Comparison of ENCODE assay signal across 1 cellular context in the genomic region with DNA sequence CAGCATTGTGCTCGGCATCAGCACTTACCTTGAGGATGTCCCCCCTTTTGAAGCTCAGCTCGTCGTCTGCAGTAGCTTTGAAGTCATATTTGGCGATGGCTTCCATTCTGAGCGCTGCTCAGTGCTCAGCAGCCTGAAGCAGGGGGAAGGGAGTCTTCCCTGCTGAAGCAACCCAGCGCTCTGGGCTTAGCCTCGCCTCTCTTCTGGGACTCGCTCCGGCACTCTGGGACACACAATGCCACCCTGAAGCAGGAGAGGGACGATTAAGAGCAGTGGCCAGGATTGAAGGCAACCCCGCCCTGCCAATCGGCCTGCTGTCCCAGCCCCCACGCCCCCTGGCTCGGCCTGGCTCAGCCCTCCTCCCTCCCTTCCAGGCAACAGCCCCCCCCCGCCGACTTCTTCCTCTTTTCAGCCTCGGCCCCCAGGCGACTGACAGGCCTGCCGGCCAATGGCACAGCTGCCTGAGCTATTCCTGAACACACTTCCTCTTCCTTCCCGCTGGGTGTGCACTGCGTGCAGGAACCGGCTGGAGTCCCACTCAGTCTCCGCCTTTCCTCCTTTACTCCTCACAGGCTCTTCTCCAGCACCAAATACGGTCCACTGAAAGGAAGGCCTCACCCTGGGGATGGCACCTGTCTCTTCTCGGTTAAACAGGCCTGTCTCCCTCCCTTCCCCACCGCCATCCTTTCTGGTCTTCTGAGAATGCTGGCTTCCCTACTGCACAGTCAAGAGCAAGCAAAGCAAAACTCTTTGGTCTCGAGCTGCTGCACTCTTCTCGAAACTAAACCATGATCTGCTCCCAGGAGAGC.
TF ChIP-seq lines count a peak whose summit lies in the region.

No MANE protein-coding gene starts in this region.

TF ChIP-seq in HepG2, 621 proteins besides CTCF, POLR2A, EP300 and RAD21 (continued from another document and continues in another):
- TF ChIP-seq, protein P1, sequence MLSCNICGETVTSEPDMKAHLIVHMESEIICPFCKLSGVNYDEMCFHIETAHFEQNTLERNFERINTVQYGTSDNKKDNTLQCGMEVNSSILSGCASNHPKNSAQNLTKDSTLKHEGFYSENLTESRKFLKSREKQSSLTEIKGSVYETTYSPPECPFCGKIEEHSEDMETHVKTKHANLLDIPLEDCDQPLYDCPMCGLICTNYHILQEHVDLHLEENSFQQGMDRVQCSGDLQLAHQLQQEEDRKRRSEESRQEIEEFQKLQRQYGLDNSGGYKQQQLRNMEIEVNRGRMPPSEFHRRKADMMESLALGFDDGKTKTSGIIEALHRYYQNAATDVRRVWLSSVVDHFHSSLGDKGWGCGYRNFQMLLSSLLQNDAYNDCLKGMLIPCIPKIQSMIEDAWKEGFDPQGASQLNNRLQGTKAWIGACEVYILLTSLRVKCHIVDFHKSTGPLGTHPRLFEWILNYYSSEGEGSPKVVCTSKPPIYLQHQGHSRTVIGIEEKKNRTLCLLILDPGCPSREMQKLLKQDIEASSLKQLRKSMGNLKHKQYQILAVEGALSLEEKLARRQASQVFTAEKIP (CRISPR knock-in tag; IDR thresholded peaks at IDR 0.05; ENCODE audit: borderline replicate concordance): no peak
- TF ChIP-seq HOXD1 (CRISPR knock-in tag; IDR thresholded peaks at IDR 0.05) (peak; percentile 55; the same call in 1 of the 2 replicates), ZFP41 (CRISPR knock-in tag; IDR thresholded peaks at IDR 0.05; ENCODE audit: borderline replicate concordance) (no peak; the same call in 1 of the 2 replicates), ZNF329 (CRISPR knock-in tag; IDR thresholded peaks at IDR 0.05; ENCODE audit: low read depth) (no peak), TOPORS (CRISPR knock-in tag; IDR thresholded peaks at IDR 0.05) (0 out of 2 replicates have a peak, but pooled peaks have one; percentile 10), ZNF232 (CRISPR knock-in tag; IDR thresholded peaks at IDR 0.05; ENCODE audit: borderline replicate concordance) (peak; percentile 77; the same call in 1 of the 2 replicates), KDM5A (IDR thresholded peaks at IDR 0.05; ENCODE audit: borderline replicate concordance, low read length) (peak; percentile 84), SALL1 (CRISPR knock-in tag; IDR thresholded peaks at IDR 0.05) (peak; percentile 85), ZNF777 (CRISPR knock-in tag; IDR thresholded peaks at IDR 0.05) (no peak), MEIS1 (CRISPR knock-in tag; IDR thresholded peaks at IDR 0.05; ENCODE audit: borderline replicate concordance) (no peak), ZNF143 (CRISPR knock-in tag; IDR thresholded peaks at IDR 0.05) (no peak), HNRNPUL1 (IDR thresholded peaks at IDR 0.05; ENCODE audit: low read depth, low read length) (no peak), NFE2 (CRISPR knock-in tag; IDR thresholded peaks at IDR 0.05) (no peak), ZNF367 (CRISPR knock-in tag; IDR thresholded peaks at IDR 0.05; ENCODE audit: borderline replicate concordance) (no peak), HNRNPH1 (optimal IDR thresholded peaks at IDR 0.05; ENCODE audit: low read depth, low read length) (no peak), ZNF850 (CRISPR knock-in tag; conservative IDR thresholded peaks at IDR 0.05) (no peak), PLRG1 (conservative IDR thresholded peaks at IDR 0.05) (no peak), NCOA5 (CRISPR knock-in tag; IDR thresholded peaks at IDR 0.05) (no peak), KLF12 (CRISPR knock-in tag; IDR thresholded peaks at IDR 0.05; ENCODE audit: borderline replicate concordance) (peak; percentile 38; the same call in 1 of the 2 replicates), HCFC1 (IDR thresholded peaks at IDR 0.05; ENCODE audit: low read depth, low read length) (peak; percentile 22; the same call in 1 of the 2 replicates), CENPX (CRISPR knock-in tag; IDR thresholded peaks at IDR 0.05) (no peak), ZFP36 (IDR thresholded peaks at IDR 0.05; ENCODE audit: borderline replicate concordance, low read depth, low read length, partially characterized antibody) (no peak), PAX8 (CRISPR knock-in tag; IDR thresholded peaks at IDR 0.05; ENCODE audit: borderline replicate concordance) (no peak), ZZZ3 (CRISPR knock-in tag; IDR thresholded peaks at IDR 0.05; ENCODE audit: borderline replicate concordance) (peak; percentile 69; the same call in 1 of the 2 replicates), ZNF430 (CRISPR knock-in tag; IDR thresholded peaks at IDR 0.05) (no peak), NRL (CRISPR knock-in tag; IDR thresholded peaks at IDR 0.05; ENCODE audit: borderline replicate concordance) (peak; percentile 74; the same call in 1 of the 2 replicates), NFIC (IDR thresholded peaks at IDR 0.05; ENCODE audit: low read length) (no peak), SYNCRIP (IDR thresholded peaks at IDR 0.05; ENCODE audit: insufficient read depth, low read depth, low read length) (no peak), ZNF44 (CRISPR knock-in tag; IDR thresholded peaks at IDR 0.05) (peak; percentile 32; the same call in 1 of the 2 replicates), WIZ (CRISPR knock-in tag; IDR thresholded peaks at IDR 0.05) (no peak), XBP1 (CRISPR knock-in tag; IDR thresholded peaks at IDR 0.05) (no peak), JDP2 (CRISPR knock-in tag; IDR thresholded peaks at IDR 0.05; ENCODE audit: borderline replicate concordance) (no peak), ZSCAN12 (CRISPR knock-in tag; IDR thresholded peaks at IDR 0.05) (no peak), KLF9 (CRISPR knock-in tag; IDR thresholded peaks at IDR 0.05; ENCODE audit: low read depth) (peak; percentile 79; the same call in 1 of the 2 replicates), ZMAT3 (CRISPR knock-in tag; conservative IDR thresholded peaks at IDR 0.05) (peak; percentile 63; the same call in 1 of the 2 replicates), SIX4 (CRISPR knock-in tag; IDR thresholded peaks at IDR 0.05) (no peak), FOSL2 (CRISPR knock-in tag; IDR thresholded peaks at IDR 0.05) (peak; percentile 10; the same call in 1 of the 2 replicates), ZNF674 (CRISPR knock-in tag; IDR thresholded peaks at IDR 0.05; ENCODE audit: low read depth) (no peak), GATAD2A (CRISPR knock-in tag; IDR thresholded peaks at IDR 0.05) (peak; percentile 37), TBP (CRISPR knock-in tag; IDR thresholded peaks at IDR 0.05) (no peak)
- TF ChIP-seq, protein P2, sequence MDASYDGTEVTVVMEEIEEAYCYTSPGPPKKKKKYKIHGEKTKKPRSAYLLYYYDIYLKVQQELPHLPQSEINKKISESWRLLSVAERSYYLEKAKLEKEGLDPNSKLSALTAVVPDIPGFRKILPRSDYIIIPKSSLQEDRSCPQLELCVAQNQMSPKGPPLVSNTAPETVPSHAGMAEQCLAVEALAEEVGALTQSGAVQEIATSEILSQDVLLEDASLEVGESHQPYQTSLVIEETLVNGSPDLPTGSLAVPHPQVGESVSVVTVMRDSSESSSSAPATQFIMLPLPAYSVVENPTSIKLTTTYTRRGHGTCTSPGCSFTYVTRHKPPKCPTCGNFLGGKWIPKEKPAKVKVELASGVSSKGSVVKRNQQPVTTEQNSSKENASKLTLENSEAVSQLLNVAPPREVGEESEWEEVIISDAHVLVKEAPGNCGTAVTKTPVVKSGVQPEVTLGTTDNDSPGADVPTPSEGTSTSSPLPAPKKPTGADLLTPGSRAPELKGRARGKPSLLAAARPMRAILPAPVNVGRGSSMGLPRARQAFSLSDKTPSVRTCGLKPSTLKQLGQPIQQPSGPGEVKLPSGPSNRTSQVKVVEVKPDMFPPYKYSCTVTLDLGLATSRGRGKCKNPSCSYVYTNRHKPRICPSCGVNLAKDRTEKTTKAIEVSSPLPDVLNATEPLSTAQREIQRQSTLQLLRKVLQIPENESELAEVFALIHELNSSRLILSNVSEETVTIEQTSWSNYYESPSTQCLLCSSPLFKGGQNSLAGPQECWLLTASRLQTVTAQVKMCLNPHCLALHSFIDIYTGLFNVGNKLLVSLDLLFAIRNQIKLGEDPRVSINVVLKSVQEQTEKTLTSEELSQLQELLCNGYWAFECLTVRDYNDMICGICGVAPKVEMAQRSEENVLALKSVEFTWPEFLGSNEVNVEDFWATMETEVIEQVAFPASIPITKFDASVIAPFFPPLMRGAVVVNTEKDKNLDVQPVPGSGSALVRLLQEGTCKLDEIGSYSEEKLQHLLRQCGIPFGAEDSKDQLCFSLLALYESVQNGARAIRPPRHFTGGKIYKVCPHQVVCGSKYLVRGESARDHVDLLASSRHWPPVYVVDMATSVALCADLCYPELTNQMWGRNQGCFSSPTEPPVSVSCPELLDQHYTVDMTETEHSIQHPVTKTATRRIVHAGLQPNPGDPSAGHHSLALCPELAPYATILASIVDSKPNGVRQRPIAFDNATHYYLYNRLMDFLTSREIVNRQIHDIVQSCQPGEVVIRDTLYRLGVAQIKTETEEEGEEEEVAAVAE (CRISPR knock-in tag; IDR thresholded peaks at IDR 0.05; ENCODE audit: borderline replicate concordance): 0 out of 2 replicates have a peak, but pooled peaks have one; percentile 56
- TF ChIP-seq, protein P3, sequence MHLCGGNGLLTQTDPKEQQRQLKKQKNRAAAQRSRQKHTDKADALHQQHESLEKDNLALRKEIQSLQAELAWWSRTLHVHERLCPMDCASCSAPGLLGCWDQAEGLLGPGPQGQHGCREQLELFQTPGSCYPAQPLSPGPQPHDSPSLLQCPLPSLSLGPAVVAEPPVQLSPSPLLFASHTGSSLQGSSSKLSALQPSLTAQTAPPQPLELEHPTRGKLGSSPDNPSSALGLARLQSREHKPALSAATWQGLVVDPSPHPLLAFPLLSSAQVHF (CRISPR knock-in tag; IDR thresholded peaks at IDR 0.05): no peak
- TF ChIP-seq, protein P4, sequence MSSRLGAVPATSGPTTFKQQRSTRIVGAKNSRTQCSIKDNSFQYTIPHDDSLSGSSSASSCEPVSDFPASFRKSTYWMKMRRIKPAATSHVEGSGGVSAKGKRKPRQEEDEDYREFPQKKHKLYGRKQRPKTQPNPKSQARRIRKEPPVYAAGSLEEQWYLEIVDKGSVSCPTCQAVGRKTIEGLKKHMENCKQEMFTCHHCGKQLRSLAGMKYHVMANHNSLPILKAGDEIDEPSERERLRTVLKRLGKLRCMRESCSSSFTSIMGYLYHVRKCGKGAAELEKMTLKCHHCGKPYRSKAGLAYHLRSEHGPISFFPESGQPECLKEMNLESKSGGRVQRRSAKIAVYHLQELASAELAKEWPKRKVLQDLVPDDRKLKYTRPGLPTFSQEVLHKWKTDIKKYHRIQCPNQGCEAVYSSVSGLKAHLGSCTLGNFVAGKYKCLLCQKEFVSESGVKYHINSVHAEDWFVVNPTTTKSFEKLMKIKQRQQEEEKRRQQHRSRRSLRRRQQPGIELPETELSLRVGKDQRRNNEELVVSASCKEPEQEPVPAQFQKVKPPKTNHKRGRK (CRISPR knock-in tag; IDR thresholded peaks at IDR 0.05): no peak
- TF ChIP-seq, protein P5, sequence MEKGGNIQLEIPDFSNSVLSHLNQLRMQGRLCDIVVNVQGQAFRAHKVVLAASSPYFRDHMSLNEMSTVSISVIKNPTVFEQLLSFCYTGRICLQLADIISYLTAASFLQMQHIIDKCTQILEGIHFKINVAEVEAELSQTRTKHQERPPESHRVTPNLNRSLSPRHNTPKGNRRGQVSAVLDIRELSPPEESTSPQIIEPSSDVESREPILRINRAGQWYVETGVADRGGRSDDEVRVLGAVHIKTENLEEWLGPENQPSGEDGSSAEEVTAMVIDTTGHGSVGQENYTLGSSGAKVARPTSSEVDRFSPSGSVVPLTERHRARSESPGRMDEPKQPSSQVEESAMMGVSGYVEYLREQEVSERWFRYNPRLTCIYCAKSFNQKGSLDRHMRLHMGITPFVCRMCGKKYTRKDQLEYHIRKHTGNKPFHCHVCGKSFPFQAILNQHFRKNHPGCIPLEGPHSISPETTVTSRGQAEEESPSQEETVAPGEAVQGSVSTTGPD (CRISPR knock-in tag; IDR thresholded peaks at IDR 0.05): no peak
- TF ChIP-seq, protein P6, sequence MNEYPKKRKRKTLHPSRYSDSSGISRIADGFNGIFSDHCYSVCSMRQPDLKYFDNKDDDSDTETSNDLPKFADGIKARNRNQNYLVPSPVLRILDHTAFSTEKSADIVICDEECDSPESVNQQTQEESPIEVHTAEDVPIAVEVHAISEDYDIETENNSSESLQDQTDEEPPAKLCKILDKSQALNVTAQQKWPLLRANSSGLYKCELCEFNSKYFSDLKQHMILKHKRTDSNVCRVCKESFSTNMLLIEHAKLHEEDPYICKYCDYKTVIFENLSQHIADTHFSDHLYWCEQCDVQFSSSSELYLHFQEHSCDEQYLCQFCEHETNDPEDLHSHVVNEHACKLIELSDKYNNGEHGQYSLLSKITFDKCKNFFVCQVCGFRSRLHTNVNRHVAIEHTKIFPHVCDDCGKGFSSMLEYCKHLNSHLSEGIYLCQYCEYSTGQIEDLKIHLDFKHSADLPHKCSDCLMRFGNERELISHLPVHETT (CRISPR knock-in tag; conservative IDR thresholded peaks at IDR 0.05): peak; percentile 17; the same call in 1 of the 2 replicates
- TF ChIP-seq, protein P7, sequence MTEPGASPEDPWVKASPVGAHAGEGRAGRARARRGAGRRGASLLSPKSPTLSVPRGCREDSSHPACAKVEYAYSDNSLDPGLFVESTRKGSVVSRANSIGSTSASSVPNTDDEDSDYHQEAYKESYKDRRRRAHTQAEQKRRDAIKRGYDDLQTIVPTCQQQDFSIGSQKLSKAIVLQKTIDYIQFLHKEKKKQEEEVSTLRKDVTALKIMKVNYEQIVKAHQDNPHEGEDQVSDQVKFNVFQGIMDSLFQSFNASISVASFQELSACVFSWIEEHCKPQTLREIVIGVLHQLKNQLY (CRISPR knock-in tag; IDR thresholded peaks at IDR 0.05): no peak
- TF ChIP-seq, protein P8, sequence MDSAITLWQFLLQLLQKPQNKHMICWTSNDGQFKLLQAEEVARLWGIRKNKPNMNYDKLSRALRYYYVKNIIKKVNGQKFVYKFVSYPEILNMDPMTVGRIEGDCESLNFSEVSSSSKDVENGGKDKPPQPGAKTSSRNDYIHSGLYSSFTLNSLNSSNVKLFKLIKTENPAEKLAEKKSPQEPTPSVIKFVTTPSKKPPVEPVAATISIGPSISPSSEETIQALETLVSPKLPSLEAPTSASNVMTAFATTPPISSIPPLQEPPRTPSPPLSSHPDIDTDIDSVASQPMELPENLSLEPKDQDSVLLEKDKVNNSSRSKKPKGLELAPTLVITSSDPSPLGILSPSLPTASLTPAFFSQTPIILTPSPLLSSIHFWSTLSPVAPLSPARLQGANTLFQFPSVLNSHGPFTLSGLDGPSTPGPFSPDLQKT (CRISPR knock-in tag; IDR thresholded peaks at IDR 0.05; ENCODE audit: borderline replicate concordance): no peak
- TF ChIP-seq, protein P9, sequence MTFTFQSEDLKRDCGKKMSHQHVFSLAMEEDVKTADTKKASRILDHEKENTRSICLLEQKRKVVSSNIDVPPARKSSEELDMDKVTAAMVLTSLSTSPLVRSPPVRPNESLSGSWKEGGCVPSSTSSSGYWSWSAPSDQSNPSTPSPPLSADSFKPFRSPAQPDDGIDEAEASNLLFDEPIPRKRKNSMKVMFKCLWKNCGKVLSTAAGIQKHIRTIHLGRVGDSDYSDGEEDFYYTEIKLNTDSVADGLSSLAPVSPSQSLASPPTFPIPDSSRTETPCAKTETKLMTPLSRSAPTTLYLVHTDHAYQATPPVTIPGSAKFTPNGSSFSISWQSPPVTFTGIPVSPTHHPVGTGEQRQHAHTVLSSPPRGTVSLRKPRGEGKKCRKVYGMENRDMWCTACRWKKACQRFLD (CRISPR knock-in tag; IDR thresholded peaks at IDR 0.05; ENCODE audit: borderline replicate concordance): peak; percentile 85
